In genomic region chr20:5569021-5569420, GRCh38 we compare ENCODE assay signal across 8 cellular contexts. TPM values are rescaled to one million over a fixed set of nuclear protein-coding genes. Genes with fewer than 3 reads are reported as not detected.
A peak's percentile ranks its signal among the peaks of the same experiment; 100 is the strongest.
DNase-seq lines count a peak whose midpoint lies in the region; ATAC-seq and TF ChIP-seq lines count a peak whose summit lies in the region.

No MANE protein-coding gene starts in this region.

- peak; percentile 48 for ATAC-seq in omental fat pad (ENCODE audit: low FRiP score)
- no peak for ATAC-seq in GM18873 (IDR thresholded peaks at IDR 0.05; ENCODE audit: low FRiP score, unreplicated experiment)

- no peak overlapping the region for H3K4me3 ChIP-seq in HFF-Myc (replicated peaks; ENCODE audit: low read depth, low read length)

- H3K27me3 Mint-ChIP-seq in Calu3 (ENCODE audit: unreplicated experiment): no peaks in the 10 kb centered on the region
- no peaks in the 10 kb centered on the region for H3K27me3 Mint-ChIP-seq in activated CD4-positive, alpha-beta memory T cell treated with anti-CD3 and anti-CD28 coated beads for 36 hours

- POLR2A ChIA-PET in activated CD4-positive, alpha-beta memory T cell treated with anti-CD3 and anti-CD28 coated beads for 36 hours (lab: Charles Lee): interaction anchor here (1.1 to 1.3 kb wide), 2 partner anchors 36 to 219 kb away, joined by 3 read pairs; no protein-coding TSS in a partner anchor

- peaks cover 23% of the 10 kb centered on the region for H3K36me3 Mint-ChIP-seq in Calu3 (ENCODE audit: insufficient read depth, unreplicated experiment)
- H3K36me3 Mint-ChIP-seq in activated CD4-positive, alpha-beta memory T cell treated with anti-CD3 and anti-CD28 coated beads for 36 hours: peaks cover 41% of the 10 kb centered on the region

- no peaks in the 10 kb centered on the region for H3K9me3 Mint-ChIP-seq in Calu3 (ENCODE audit: low read depth, unreplicated experiment)
- no peaks in the 10 kb centered on the region for H3K9me3 Mint-ChIP-seq in activated CD4-positive, alpha-beta memory T cell treated with anti-CD3 and anti-CD28 coated beads for 36 hours

- DNase-seq in Calu3 (peak; percentile 53), HFF-Myc (ENCODE audit: extremely low read depth, low read depth) (no peak), NCI-H510A treated with DMSO at 0.1 percent for 48 hours (lab: John Stamatoyannopoulos, UW) (peak; percentile 91), fibroblast of gingiva (ENCODE audit: low read depth) (peak; percentile 22), omental fat pad (ENCODE audit: low spot score) (no peak), kidney glomerular epithelial cell (lab: John Stamatoyannopoulos, UW) (no peak)
- peak; percentile 58 for DNase-seq in activated CD4-positive, alpha-beta memory T cell treated with anti-CD3 and anti-CD28 coated beads for 36 hours

- no peak overlapping the region for H3K4me3 Mint-ChIP-seq in Calu3 (ENCODE audit: low read depth, unreplicated experiment)
- no peak overlapping the region for H3K4me3 Mint-ChIP-seq in activated CD4-positive, alpha-beta memory T cell treated with anti-CD3 and anti-CD28 coated beads for 36 hours

- H3K4me1 Mint-ChIP-seq in Calu3 (ENCODE audit: low read depth, unreplicated experiment): no peaks in the 10 kb centered on the region
- H3K4me1 Mint-ChIP-seq in activated CD4-positive, alpha-beta memory T cell treated with anti-CD3 and anti-CD28 coated beads for 36 hours (ENCODE audit: low read depth): peaks cover 30% of the 10 kb centered on the region

- BruUV-seq in Calu3 (replicated peaks; lab: Mats Ljungman, UMichigan): no TSS peak

- no peak for TF ChIP-seq CTCF in Calu3 (IDR thresholded peaks at IDR 0.05; ENCODE audit: unreplicated experiment)
- peak; percentile 37 for TF ChIP-seq CTCF in HFF-Myc (IDR thresholded peaks at IDR 0.05; ENCODE audit: low read depth, low read length, missing control alignments)
- no peak for TF ChIP-seq CTCF in omental fat pad (IDR thresholded peaks at IDR 0.05)

- intact Hi-C loops in Calu3 (cut with micrococcal nuclease; ENCODE audit: unreplicated experiment): loop anchor here (1.0 to 10.0 kb wide), 2 partner anchors 219 to 366 kb away; no protein-coding TSS in a partner anchor
- intact Hi-C loops in activated CD4-positive, alpha-beta memory T cell treated with anti-CD3 and anti-CD28 coated beads for 36 hours (cut with micrococcal nuclease): loop anchor here (1.0 kb wide), 2 partner anchors 40 to 219 kb away; no protein-coding TSS in a partner anchor

- no peak overlapping the region for H3K27ac Mint-ChIP-seq in Calu3 (ENCODE audit: unreplicated experiment)
- peak overlapping the region; percentile 30 for H3K27ac Mint-ChIP-seq in activated CD4-positive, alpha-beta memory T cell treated with anti-CD3 and anti-CD28 coated beads for 36 hours

- CTCF ChIA-PET in Calu3 (lab: Charles Lee): interaction anchor here (1.1 kb wide), 1 partner anchor 219 kb away, joined by 4 read pairs; no protein-coding TSS in a partner anchor
- CTCF ChIA-PET in activated CD4-positive, alpha-beta memory T cell treated with anti-CD3 and anti-CD28 coated beads for 36 hours (lab: Charles Lee): interaction anchor here (0.6 to 8.5 kb wide), 20 partner anchors 9 to 428 kb away, joined by 3 to 140 read pairs (median 4); no protein-coding TSS in a partner anchor

RNA-seq across cellular contexts. Expression of gene GPCPD1, which starts 41.8 kb away (rescaled TPM):
- total RNA-seq in Calu3 (2022): 6.5 and 8.9 TPM in 2 replicates
- 10 to 100 TPM; 31.1 to 34.9 TPM for total RNA-seq in activated CD4-positive, alpha-beta memory T cell treated with anti-CD3 and anti-CD28 coated beads for 36 hours
- total RNA-seq in omental fat pad: 10 to 100 TPM; 22.2 to 51.2 (median 30.6) TPM

Comparison
In these comparisons a context has a peak if more than half of its experiments do, and no peak if none do; other contexts are left out.
1. DNase-seq: peak in Calu3 (single experiment), NCI-H510A treated with DMSO at 0.1 percent for 48 hours (single experiment), activated CD4-positive, alpha-beta memory T cell treated with anti-CD3 and anti-CD28 coated beads for 36 hours (single experiment) and fibroblast of gingiva (single experiment); none in HFF-Myc (single experiment), omental fat pad (single experiment) and kidney glomerular epithelial cell (single experiment).